Comparison of ENCODE assay signal across 7 cellular contexts in genomic region chr5:133769842-133770241, GRCh38.
"Had no signal": no experiment of that assay in that cellular context is flagged by ENCODE, and none has a peak within 500 bp of the region (broad histone marks: within the 10 kb centered on the region; RNA-seq: fewer than 3 reads in every experiment).

No MANE protein-coding gene starts in this region.

- DNase-seq: IMR-90, KBM-7, KG1 had no signal

- H3K9ac ChIP-seq: KMS-11 had no signal

- FAIRE-seq: HepG2, HTR-8/SVneo had no signal

- H3K27ac ChIP-seq: HL-60, KMS-11 had no signal

- ATAC-seq: HepG2 had no signal

- H3K4me2 ChIP-seq: KMS-11 had no signal
